8 cellular contexts compared by ENCODE assay signal in the genomic region with DNA sequence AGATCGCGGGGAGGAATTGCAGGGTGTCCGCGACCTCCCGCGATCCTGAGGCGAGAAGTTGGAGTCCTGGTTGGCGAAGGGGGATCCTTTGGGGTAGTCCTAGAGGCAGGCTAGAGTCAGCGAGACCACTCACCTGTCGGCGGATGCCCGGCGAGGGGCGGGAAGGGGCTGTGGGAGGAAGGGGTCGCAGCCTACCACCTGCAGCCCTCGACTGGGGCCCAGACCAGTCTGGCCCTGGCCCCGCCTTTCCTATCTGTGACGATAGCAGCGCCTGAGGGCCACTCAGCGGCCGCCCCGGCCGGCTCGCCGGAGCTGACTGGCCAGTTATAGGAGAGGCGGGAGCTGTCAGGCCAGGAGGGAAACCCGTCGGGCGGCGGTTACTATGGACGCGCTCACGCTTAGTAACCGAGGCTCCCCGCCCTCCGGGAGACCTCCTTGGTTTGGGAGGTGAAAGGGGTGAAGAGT. TPM values are rescaled to one million over a fixed set of nuclear protein-coding genes. Genes with fewer than 3 reads are reported as not detected.
A peak's percentile ranks its signal among the peaks of the same experiment; 100 is the strongest.
DNase-seq lines count a peak whose midpoint lies in the region; ATAC-seq and TF ChIP-seq lines count a peak whose summit lies in the region.

Gene TEKT3, minus strand, starts transcription at position 213 of the 465 bp plus-strand sequence. CDS start 10,012 bp downstream, outside the sequence.

- H3K27me3 ChIP-seq in HUES64 (ENCODE audit: insufficient read depth, low read length) (peaks cover 22% of the 10 kb centered on the region), cardiac muscle cell (peaks cover 66% of the 10 kb centered on the region)

- DNase-seq in C1 segment of cervical spinal cord (lab: John Stamatoyannopoulos, UW) (peak in 12 of 14 donors; percentile 17 to 77 (median 56)), amniotic epithelial cell (ENCODE audit: low read depth) (peak; percentile 58), cardiac muscle cell (ENCODE audit: low read depth in 1 of 2, low spot score in 1 of 2) (peak; percentile 78 to 95), nucleus accumbens (lab: John Stamatoyannopoulos, UW) (peak in 53 of 56 donors; percentile 8 to 87 (median 60)), NCI-H187 treated with DMSO at 0.1 percent for 48 hours (lab: John Stamatoyannopoulos, UW) (no peak)

- peak within 1 kb of the TSS; percentile 7; the same call in 1 of the 2 replicates for H3K9ac ChIP-seq in HUES64 (ENCODE audit: low read depth, low read length)

- H3K9me3 ChIP-seq in HUES64 (ENCODE audit: insufficient read depth, low read depth, low read length) (peaks cover 3% of the 10 kb centered on the region; the same call in 1 of the 2 replicates), cardiac muscle cell (ENCODE audit: low read depth) (no peaks in the 10 kb centered on the region)

- no peaks in the 10 kb centered on the region for H3K36me3 ChIP-seq in HUES64 (ENCODE audit: insufficient read depth, low read length)
- no peaks in the 10 kb centered on the region for H3K36me3 ChIP-seq in cardiac muscle cell

- no peak for ATAC-seq in HG02623 (IDR thresholded peaks at IDR 0.05; ENCODE audit: unreplicated experiment)
- ATAC-seq in GM18861 (IDR thresholded peaks at IDR 0.05; ENCODE audit: unreplicated experiment): no peak

- H3K27ac ChIP-seq in HUES64 (ENCODE audit: low read depth, low read length): no peak within 1 kb of the TSS
- H3K27ac ChIP-seq in cardiac muscle cell: no peak within 1 kb of the TSS

- no peak for TF ChIP-seq CTCF in cardiac muscle cell (IDR thresholded peaks at IDR 0.05; ENCODE audit: low read depth, low read length)

- 1% methylated on average over 36 of the region's 36 CpGs for WGBS in HUES64

- H3K4me3 ChIP-seq in HUES64 (ENCODE audit: low read length): peak within 1 kb of the TSS; percentile 82
- peak within 1 kb of the TSS; percentile 48 for H3K4me3 ChIP-seq in cardiac muscle cell

- H3K4me1 ChIP-seq in HUES64 (ENCODE audit: insufficient read depth, low read length) (no peaks in the 10 kb centered on the region), cardiac muscle cell (ENCODE audit: low read depth) (no peaks in the 10 kb centered on the region)

RNA-seq across cellular contexts. Expression of gene TEKT3, which starts in this region (rescaled TPM):
- 0.55 TPM for polyA plus RNA-seq in HUES64 (2013, experiment 1 of 2)
- 1.2 TPM for polyA plus RNA-seq in HUES64 (2013, experiment 2 of 2)
- total RNA-seq in cardiac muscle cell: 0.07 and 0.12 TPM in 2 replicates
- polyA plus RNA-seq in cardiac muscle cell: 1.2 TPM in 1 of 2 replicates, not detected in the other
